Comparison of ENCODE assay signal across 8 cellular contexts in genomic region chr6:118263929-118264486, GRCh38.
DNase-seq lines count a peak whose midpoint lies in the region; ATAC-seq and TF ChIP-seq lines count a peak whose summit lies in the region.

No MANE protein-coding gene starts in this region.

- H3K9me3 ChIP-seq in HEK293 (ENCODE audit: control insufficient read depth, insufficient read depth, low read depth, low read length) = no peaks in the 10 kb centered on the region

- POLR2A ChIA-PET in HEK293 (lab: Yijun Ruan, JAX) = no interaction called here

- no peak overlapping the region for H3K27ac ChIP-seq in HEK293 (ENCODE audit: extremely low read depth, low read depth, low read length)

- DNase-seq in COLO829 (ENCODE audit: low spot score) = peak; percentile 51
- peak; percentile 50 for DNase-seq in SK-N-DZ (ENCODE audit: low spot score)
- DNase-seq in iPS DF 4.7 (ENCODE audit: extremely low read depth, low spot score) = peak; percentile 16
- DNase-seq in activated CD4-positive, CD25-positive, alpha-beta regulatory T cell (lab: John Stamatoyannopoulos, UW) = no peak
- no peak for DNase-seq in NCI-H1930 (lab: John Stamatoyannopoulos, UW)
- DNase-seq in HPDE6-E6E7 (ENCODE audit: extremely low spot score) = no peak

- H3K36me3 ChIP-seq in HEK293 (ENCODE audit: control insufficient read depth in 2 of 2, insufficient read depth in 1 of 2, low read length in 2 of 2) = peaks cover 0 to 5% of the 10 kb centered on the region in 2 experiments; a peak in 1 of 3 replicates

- ATAC-seq in GM18502 (IDR thresholded peaks at IDR 0.05; ENCODE audit: poor library complexity, unreplicated experiment) = no peak

- H3K4me1 ChIP-seq in HEK293 (ENCODE audit: control insufficient read depth, insufficient read depth, low read length) = no peaks in the 10 kb centered on the region

- no peak overlapping the region for H3K4me3 ChIP-seq in HEK293 (ENCODE audit: low read depth, low read length)

- no peak for TF ChIP-seq CTCF in HEK293 (tag by site-specific recombination; IDR thresholded peaks at IDR 0.05)

- CTCF ChIA-PET in HEK293 (lab: Yijun Ruan, JAX) = interaction anchor here (0.6 to 3.9 kb wide), 20 partner anchors 9 to 1107 kb away, joined by 3 to 35 read pairs (median 3); no protein-coding TSS in a partner anchor

TF ChIP-seq in HEK293, 187 proteins besides CTCF, POLR2A, EP300 and RAD21:
- TF ChIP-seq ZNF654 (tag by site-specific recombination; IDR thresholded peaks at IDR 0.05; ENCODE audit: low read depth) (peak; percentile 48), ZNF776 (tag by site-specific recombination; IDR thresholded peaks at IDR 0.05; ENCODE audit: borderline replicate concordance) (no peak)
TF ChIP-seq in HEK293: peak in this region for 1.

Comparison
In these comparisons a context has a peak if more than half of its experiments do, and no peak if none do; other contexts are left out.
1. DNase-seq: peak in COLO829 (single experiment), SK-N-DZ (single experiment) and iPS DF 4.7 (single experiment); none in activated CD4-positive, CD25-positive, alpha-beta regulatory T cell (0 of 4), NCI-H1930 (0 of 2) and HPDE6-E6E7 (single experiment).